ENCODE assay signal across 1 cellular context in genomic region chr6:168960557-168960956, GRCh38.
TF ChIP-seq lines count a peak whose summit lies in the region.

No MANE protein-coding gene starts in this region.

TF ChIP-seq in GM23338, 12 proteins besides CTCF, POLR2A, EP300 and RAD21 (continued from another document):
- TF ChIP-seq, protein P1, sequence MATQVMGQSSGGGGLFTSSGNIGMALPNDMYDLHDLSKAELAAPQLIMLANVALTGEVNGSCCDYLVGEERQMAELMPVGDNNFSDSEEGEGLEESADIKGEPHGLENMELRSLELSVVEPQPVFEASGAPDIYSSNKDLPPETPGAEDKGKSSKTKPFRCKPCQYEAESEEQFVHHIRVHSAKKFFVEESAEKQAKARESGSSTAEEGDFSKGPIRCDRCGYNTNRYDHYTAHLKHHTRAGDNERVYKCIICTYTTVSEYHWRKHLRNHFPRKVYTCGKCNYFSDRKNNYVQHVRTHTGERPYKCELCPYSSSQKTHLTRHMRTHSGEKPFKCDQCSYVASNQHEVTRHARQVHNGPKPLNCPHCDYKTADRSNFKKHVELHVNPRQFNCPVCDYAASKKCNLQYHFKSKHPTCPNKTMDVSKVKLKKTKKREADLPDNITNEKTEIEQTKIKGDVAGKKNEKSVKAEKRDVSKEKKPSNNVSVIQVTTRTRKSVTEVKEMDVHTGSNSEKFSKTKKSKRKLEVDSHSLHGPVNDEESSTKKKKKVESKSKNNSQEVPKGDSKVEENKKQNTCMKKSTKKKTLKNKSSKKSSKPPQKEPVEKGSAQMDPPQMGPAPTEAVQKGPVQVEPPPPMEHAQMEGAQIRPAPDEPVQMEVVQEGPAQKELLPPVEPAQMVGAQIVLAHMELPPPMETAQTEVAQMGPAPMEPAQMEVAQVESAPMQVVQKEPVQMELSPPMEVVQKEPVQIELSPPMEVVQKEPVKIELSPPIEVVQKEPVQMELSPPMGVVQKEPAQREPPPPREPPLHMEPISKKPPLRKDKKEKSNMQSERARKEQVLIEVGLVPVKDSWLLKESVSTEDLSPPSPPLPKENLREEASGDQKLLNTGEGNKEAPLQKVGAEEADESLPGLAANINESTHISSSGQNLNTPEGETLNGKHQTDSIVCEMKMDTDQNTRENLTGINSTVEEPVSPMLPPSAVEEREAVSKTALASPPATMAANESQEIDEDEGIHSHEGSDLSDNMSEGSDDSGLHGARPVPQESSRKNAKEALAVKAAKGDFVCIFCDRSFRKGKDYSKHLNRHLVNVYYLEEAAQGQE (IDR thresholded peaks at IDR 0.05; ENCODE audit: unreplicated experiment) = no peak
- TF ChIP-seq ZNF331 (CRISPR knock-in tag; IDR thresholded peaks at IDR 0.05; ENCODE audit: low read depth) (no peak), EZH2 (IDR thresholded peaks at IDR 0.05; ENCODE audit: low read depth, unreplicated experiment) (no peak)
